Comparison of ENCODE assay signal across 1 cellular context in genomic region chr3:13484861-13485590, GRCh38.
A peak's percentile ranks its signal among the peaks of the same experiment; 100 is the strongest.
TF ChIP-seq lines count a peak whose summit lies in the region.

No MANE protein-coding gene starts in this region.

TF ChIP-seq in K562, 482 proteins besides CTCF, POLR2A, EP300 and RAD21 (continued from another document and continues in another):
- TF ChIP-seq PKNOX1 (IDR thresholded peaks at IDR 0.05), result peak; percentile 76
- TF ChIP-seq FOXK2 (conservative IDR thresholded peaks at IDR 0.05 in 1 of 2, IDR thresholded peaks at IDR 0.05 in 1 of 2; ENCODE audit: low read depth in 2 of 2), result peak; percentile 39 to 48; a peak in 1 of 4 replicates
- TF ChIP-seq SPI1 (IDR thresholded peaks at IDR 0.05; ENCODE audit: borderline replicate concordance, low read depth, low read length), result 0 out of 2 replicates have a peak, but pooled peaks have one; percentile 1
- TF ChIP-seq ZNF311 (CRISPR knock-in tag; IDR thresholded peaks at IDR 0.05), result no peak
- TF ChIP-seq JUND (IDR thresholded peaks at IDR 0.05; ENCODE audit: borderline replicate concordance, low read depth, low read length), result peak; percentile 80
- TF ChIP-seq JUND (tag; IDR thresholded peaks at IDR 0.05; ENCODE audit: borderline replicate concordance, low read depth, low read length), result peak; percentile 75; the same call in 1 of the 3 replicates
- 0 out of 2 replicates have a peak, but pooled peaks have one; percentile 49 for TF ChIP-seq CREB3 (tag; conservative IDR thresholded peaks at IDR 0.05; ENCODE audit: low read depth)
- peak; percentile 99 for TF ChIP-seq ARID1B (IDR thresholded peaks at IDR 0.05)
- TF ChIP-seq MYNN (IDR thresholded peaks at IDR 0.05), result peak; percentile 91
- TF ChIP-seq MYNN (CRISPR knock-in tag; IDR thresholded peaks at IDR 0.05), result no peak
- TF ChIP-seq ELF2 (CRISPR knock-in tag; IDR thresholded peaks at IDR 0.05), result peak; percentile 74
- peak; percentile 97 to 100 for TF ChIP-seq TEAD1 (CRISPR knock-in tag; IDR thresholded peaks at IDR 0.05)
- TF ChIP-seq HDAC2 (IDR thresholded peaks at IDR 0.05), result peak; percentile 97
- peak; percentile 71; the same call in 1 of the 2 replicates for TF ChIP-seq HEY1 (CRISPR knock-in tag; IDR thresholded peaks at IDR 0.05; ENCODE audit: borderline replicate concordance)
- TF ChIP-seq MTA3 (IDR thresholded peaks at IDR 0.05; ENCODE audit: borderline replicate concordance), result peak; percentile 92; the same call in 1 of the 2 replicates
- TF ChIP-seq MLLT1 (IDR thresholded peaks at IDR 0.05), result peak in 1 of 2 experiments; percentile 98; a peak in 2 of 4 replicates
- TF ChIP-seq BACH1 (tag; IDR thresholded peaks at IDR 0.05), result no peak
- no peak for TF ChIP-seq ATF2 (CRISPR knock-in tag; IDR thresholded peaks at IDR 0.05)
- TF ChIP-seq FOXP1 (CRISPR knock-in tag; IDR thresholded peaks at IDR 0.05), result no peak
- no peak for TF ChIP-seq ZFP91 (CRISPR knock-in tag; IDR thresholded peaks at IDR 0.05)
- peak; percentile 66 for TF ChIP-seq ZBTB9 (CRISPR knock-in tag; IDR thresholded peaks at IDR 0.05)
- no peak for TF ChIP-seq BMI1 (IDR thresholded peaks at IDR 0.05; ENCODE audit: low read length)
- TF ChIP-seq ETS1 (conservative IDR thresholded peaks at IDR 0.05; ENCODE audit: control insufficient read depth, low read depth, low read length), result peak; percentile 78; the same call in 1 of the 2 replicates
- no peak for TF ChIP-seq ZNF830 (CRISPR knock-in tag; IDR thresholded peaks at IDR 0.05)
- TF ChIP-seq ETS2 (tag; IDR thresholded peaks at IDR 0.05; ENCODE audit: borderline replicate concordance, poor library complexity, severe bottlenecking), result no peak
- TF ChIP-seq SETDB1 (IDR thresholded peaks at IDR 0.05; ENCODE audit: low read length), result no peak
- no peak for TF ChIP-seq ZFP36 (IDR thresholded peaks at IDR 0.05; ENCODE audit: low read depth, low read length, partially characterized antibody)
- no peak for TF ChIP-seq ILF3 (IDR thresholded peaks at IDR 0.05; ENCODE audit: borderline replicate concordance)
- TF ChIP-seq C11orf30 (IDR thresholded peaks at IDR 0.05; ENCODE audit: low read depth), result no peak
- TF ChIP-seq ZNF143 (CRISPR knock-in tag; IDR thresholded peaks at IDR 0.05), result no peak
- TF ChIP-seq FOXM1 (IDR thresholded peaks at IDR 0.05; ENCODE audit: low read depth), result peak; percentile 87
- no peak for TF ChIP-seq FOXM1 (CRISPR knock-in tag; IDR thresholded peaks at IDR 0.05; ENCODE audit: low read depth)
- no peak for TF ChIP-seq ZNF253 (CRISPR knock-in tag; conservative IDR thresholded peaks at IDR 0.05)
- TF ChIP-seq ZNF316 (IDR thresholded peaks at IDR 0.05), result no peak
- TF ChIP-seq CBFA2T2 (conservative IDR thresholded peaks at IDR 0.05), result peak; percentile 95
- TF ChIP-seq HDAC8 (tag; IDR thresholded peaks at IDR 0.05), result no peak
- TF ChIP-seq KDM1A (IDR thresholded peaks at IDR 0.05), result peak; percentile 96 to 98
- TF ChIP-seq KLF10 (CRISPR knock-in tag; IDR thresholded peaks at IDR 0.05), result no peak
- no peak for TF ChIP-seq SMARCB1 (IDR thresholded peaks at IDR 0.05; ENCODE audit: insufficient read length, low read depth)
- no peak for TF ChIP-seq RAD51 (IDR thresholded peaks at IDR 0.05; ENCODE audit: borderline replicate concordance, low read depth)
- no peak for TF ChIP-seq ZNF696 (CRISPR knock-in tag; conservative IDR thresholded peaks at IDR 0.05)
- TF ChIP-seq SNRNP70 (optimal IDR thresholded peaks at IDR 0.05; ENCODE audit: low read depth, low read length), result no peak
- TF ChIP-seq ARID3A (IDR thresholded peaks at IDR 0.05; ENCODE audit: borderline replicate concordance, low read depth, low read length), result no peak
- TF ChIP-seq, protein P1, sequence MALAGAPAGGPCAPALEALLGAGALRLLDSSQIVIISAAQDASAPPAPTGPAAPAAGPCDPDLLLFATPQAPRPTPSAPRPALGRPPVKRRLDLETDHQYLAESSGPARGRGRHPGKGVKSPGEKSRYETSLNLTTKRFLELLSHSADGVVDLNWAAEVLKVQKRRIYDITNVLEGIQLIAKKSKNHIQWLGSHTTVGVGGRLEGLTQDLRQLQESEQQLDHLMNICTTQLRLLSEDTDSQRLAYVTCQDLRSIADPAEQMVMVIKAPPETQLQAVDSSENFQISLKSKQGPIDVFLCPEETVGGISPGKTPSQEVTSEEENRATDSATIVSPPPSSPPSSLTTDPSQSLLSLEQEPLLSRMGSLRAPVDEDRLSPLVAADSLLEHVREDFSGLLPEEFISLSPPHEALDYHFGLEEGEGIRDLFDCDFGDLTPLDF (CRISPR knock-in tag; IDR thresholded peaks at IDR 0.05), result no peak; the same call in 1 of the 2 replicates
- no peak for TF ChIP-seq MCM5 (IDR thresholded peaks at IDR 0.05; ENCODE audit: low read depth)
- peak; percentile 61; the same call in 1 of the 2 replicates for TF ChIP-seq ZNF76 (CRISPR knock-in tag; IDR thresholded peaks at IDR 0.05; ENCODE audit: borderline replicate concordance)
- no peak for TF ChIP-seq ZNF184 (CRISPR knock-in tag; IDR thresholded peaks at IDR 0.05)
- TF ChIP-seq ZNF398 (CRISPR knock-in tag; IDR thresholded peaks at IDR 0.05), result no peak
- no peak for TF ChIP-seq ZNF146 (CRISPR knock-in tag; IDR thresholded peaks at IDR 0.05; ENCODE audit: unreplicated experiment)
- TF ChIP-seq ZNF707 (CRISPR knock-in tag; conservative IDR thresholded peaks at IDR 0.05), result peak; percentile 32; the same call in 1 of the 2 replicates
